Comparison of ENCODE assay signal across 8 cellular contexts in genomic region chr17:80605326-80606066, GRCh38.
A peak's percentile ranks its signal among the peaks of the same experiment; 100 is the strongest.
DNase-seq lines count a peak whose midpoint lies in the region; ATAC-seq, FAIRE-seq and TF ChIP-seq lines count a peak whose summit lies in the region.

No MANE protein-coding gene starts in this region.

- peaks cover 10% of the 10 kb centered on the region for H3K4me1 ChIP-seq in keratinocyte (ENCODE audit: control insufficient read depth, extremely low read depth, insufficient read depth, low read length)

- dilution Hi-C loops in keratinocyte (cut with MboI; ENCODE audit: extremely low pct_ligation_motif_present, low sequenced_read_pairs): no loop called here

- H3K4me1 Mint-ChIP-seq in activated CD4-positive, alpha-beta T cell treated with anti-CD3 and anti-CD28 coated beads, Interleukin-2, amount 10 ng/mL, durations not matched to agents 7 days and 5 days: peaks cover 77% of the 10 kb centered on the region

- H3K4me2 ChIP-seq in keratinocyte (ENCODE audit: control insufficient read depth, extremely low read depth, insufficient read depth, low read depth, low read length): no peak overlapping the region

- H3K27ac Mint-ChIP-seq in activated CD4-positive, alpha-beta T cell treated with anti-CD3 and anti-CD28 coated beads, Interleukin-2, amount 10 ng/mL, durations not matched to agents 7 days and 5 days: peak overlapping the region; percentile 83

- H3K79me2 ChIP-seq in keratinocyte (ENCODE audit: control insufficient read depth, insufficient read depth, low read length): peaks cover 66% of the 10 kb centered on the region

- H3K27me3 ChIP-seq in keratinocyte (ENCODE audit: control insufficient read depth, extremely low read depth, insufficient read depth, low read length) (no peaks in the 10 kb centered on the region), H7 (ENCODE audit: control insufficient read depth, insufficient read depth, low read length) (no peaks in the 10 kb centered on the region)

- no peak overlapping the region for H2AFZ ChIP-seq in keratinocyte (ENCODE audit: control insufficient read depth, low read length)

- DNase-seq in GM19238 (ENCODE audit: insufficient read length, low spot score) (peak; percentile 59), keratinocyte (ENCODE audit: low read depth, low spot score) (peak; percentile 60), NOMO-1 treated with DMSO at 0.1 percent for 48 hours (lab: John Stamatoyannopoulos, UW; ENCODE audit: unreplicated experiment) (no peak), H7 (no peak), NCI-H1694 (lab: John Stamatoyannopoulos, UW) (no peak), NCI-H2107 treated with DMSO at 0.1 percent for 48 hours (lab: John Stamatoyannopoulos, UW; ENCODE audit: unreplicated experiment) (no peak)
- peak; percentile 33 for DNase-seq in activated CD4-positive, alpha-beta T cell treated with anti-CD3 and anti-CD28 coated beads, Interleukin-2, amount 10 ng/mL, durations not matched to agents 7 days and 5 days

- peaks cover 30% of the 10 kb centered on the region for H3K36me3 Mint-ChIP-seq in activated CD4-positive, alpha-beta T cell treated with anti-CD3 and anti-CD28 coated beads, Interleukin-2, amount 10 ng/mL, durations not matched to agents 7 days and 5 days (ENCODE audit: low read depth)

- FAIRE-seq in keratinocyte (lab: Jason Lieb, UNC): peak; percentile 80

- H3K9me3 Mint-ChIP-seq in activated CD4-positive, alpha-beta T cell treated with anti-CD3 and anti-CD28 coated beads, Interleukin-2, amount 10 ng/mL, durations not matched to agents 7 days and 5 days: peaks cover 3% of the 10 kb centered on the region

- no peak overlapping the region for H3K27ac ChIP-seq in keratinocyte (ENCODE audit: control insufficient read depth, insufficient read depth, low read length)

- ATAC-seq in HG03135 (IDR thresholded peaks at IDR 0.05; ENCODE audit: unreplicated experiment): peak; percentile 57

- no peak overlapping the region for H3K9ac ChIP-seq in keratinocyte (ENCODE audit: control insufficient read depth, extremely low read depth, insufficient read depth, low read length)

- peak in 1 of 3 experiments; percentile 57 for TF ChIP-seq CTCF in keratinocyte (optimal IDR thresholded peaks at IDR 0.05 in 1 of 3, IDR thresholded peaks at IDR 0.05 in 1 of 3, conservative IDR thresholded peaks at IDR 0.05 in 1 of 3; ENCODE audit: extremely low read depth in 1 of 3, insufficient read depth in 2 of 3, low read length in 3 of 3)

- H3K4me3 ChIP-seq in keratinocyte (ENCODE audit: control insufficient read depth in 2 of 3, extremely low read depth in 1 of 3, insufficient read depth in 2 of 3, low read depth in 1 of 3, low read length in 3 of 3): no peak overlapping the region
- H3K4me3 ChIP-seq in H7 (ENCODE audit: insufficient read depth, low read depth, low read length): no peak overlapping the region

- CTCF ChIA-PET in activated CD4-positive, alpha-beta T cell treated with anti-CD3 and anti-CD28 coated beads, Interleukin-2, amount 10 ng/mL, durations not matched to agents 7 days and 5 days (lab: Charles Lee): interaction anchor here (0.6 to 1.6 kb wide), 6 partner anchors 9 to 258 kb away, joined by 3 to 4 read pairs (median 3); no protein-coding TSS in a partner anchor

- peak overlapping the region; percentile 1 for H3K4me3 Mint-ChIP-seq in activated CD4-positive, alpha-beta T cell treated with anti-CD3 and anti-CD28 coated beads, Interleukin-2, amount 10 ng/mL, durations not matched to agents 7 days and 5 days

- POLR2A ChIA-PET in activated CD4-positive, alpha-beta T cell treated with anti-CD3 and anti-CD28 coated beads, Interleukin-2, amount 10 ng/mL, durations not matched to agents 7 days and 5 days (lab: Charles Lee): interaction anchor here (0.7 kb wide), 1 partner anchor 227 kb away, joined by 3 read pairs; no protein-coding TSS in a partner anchor

- peaks cover 6% of the 10 kb centered on the region for H4K20me1 ChIP-seq in keratinocyte (ENCODE audit: control insufficient read depth, extremely low read depth, insufficient read depth, low read length)

- H3K36me3 ChIP-seq in keratinocyte (ENCODE audit: control insufficient read depth in 2 of 2, extremely low read depth in 1 of 2, insufficient read depth in 2 of 2, low read length in 2 of 2): peaks cover 0 to 2% of the 10 kb centered on the region in 2 experiments
- no peaks in the 10 kb centered on the region for H3K36me3 ChIP-seq in H7 (replicated peaks; ENCODE audit: control insufficient read depth, insufficient read depth, low read length)

- H3K27me3 Mint-ChIP-seq in activated CD4-positive, alpha-beta T cell treated with anti-CD3 and anti-CD28 coated beads, Interleukin-2, amount 10 ng/mL, durations not matched to agents 7 days and 5 days: no peaks in the 10 kb centered on the region

- peaks cover 2% of the 10 kb centered on the region for H3K9me1 ChIP-seq in keratinocyte (ENCODE audit: control insufficient read depth, extremely low read depth, insufficient read depth, low read length)

- no peaks in the 10 kb centered on the region for H3K9me3 ChIP-seq in keratinocyte (ENCODE audit: control insufficient read depth, low read depth, low read length)

Comparison
In these comparisons a context has a peak if more than half of its experiments do, and no peak if none do; other contexts are left out.
1. DNase-seq: peak in GM19238 (single experiment), activated CD4-positive, alpha-beta T cell treated with anti-CD3 and anti-CD28 coated beads, Interleukin-2, amount 10 ng/mL, durations not matched to agents 7 days and 5 days (single experiment) and keratinocyte (single experiment); none in NOMO-1 treated with DMSO at 0.1 percent for 48 hours (single experiment), H7 (single experiment), NCI-H1694 (single experiment) and NCI-H2107 treated with DMSO at 0.1 percent for 48 hours (single experiment).